8 cellular contexts compared by ENCODE assay signal in the genomic region with DNA sequence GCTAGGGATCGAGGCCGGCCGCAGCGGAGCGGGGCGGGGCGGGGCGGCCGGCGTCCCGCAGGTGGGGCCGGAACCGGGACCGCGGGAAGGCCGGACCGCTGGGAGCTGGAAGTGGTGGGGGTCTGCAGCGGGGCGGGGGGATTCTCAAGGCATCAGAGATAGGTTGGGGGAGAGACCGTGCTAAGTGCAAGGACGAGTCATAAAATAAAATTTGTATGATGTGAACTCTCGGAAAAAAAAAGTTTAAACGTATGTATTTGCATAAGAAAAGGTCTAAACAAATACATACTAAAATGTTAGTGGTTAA. TPM values are rescaled to one million over a fixed set of nuclear protein-coding genes. Genes with fewer than 3 reads are reported as not detected.
DNase-seq lines count a peak whose midpoint lies in the region; ATAC-seq lines count a peak whose summit lies in the region.

A gene with protein sequence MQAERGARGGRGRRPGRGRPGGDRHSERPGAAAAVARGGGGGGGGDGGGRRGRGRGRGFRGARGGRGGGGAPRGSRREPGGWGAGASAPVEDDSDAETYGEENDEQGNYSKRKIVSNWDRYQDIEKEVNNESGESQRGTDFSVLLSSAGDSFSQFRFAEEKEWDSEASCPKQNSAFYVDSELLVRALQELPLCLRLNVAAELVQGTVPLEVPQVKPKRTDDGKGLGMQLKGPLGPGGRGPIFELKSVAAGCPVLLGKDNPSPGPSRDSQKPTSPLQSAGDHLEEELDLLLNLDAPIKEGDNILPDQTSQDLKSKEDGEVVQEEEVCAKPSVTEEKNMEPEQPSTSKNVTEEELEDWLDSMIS (minus strand): TSS at position 25 of the 307 bp plus-strand sequence. CDS start 158 bp downstream, outside the sequence.

- no peak within 1 kb of the TSS for H4K8ac ChIP-seq in neuronal stem cell (ENCODE audit: low read depth, low read length)

- H2AK5ac ChIP-seq in neuronal stem cell (ENCODE audit: low read depth, low read length), result no peak within 1 kb of the TSS

- peaks cover 17 to 22% (median 19%) of the 10 kb centered on the region in 3 donors for H3K4me1 Mint-ChIP-seq in CD8-positive, alpha-beta memory T cell

- WGBS in neuronal stem cell (ENCODE audit: extremely low coverage in 2 of 2, insufficient read length in 2 of 2, insufficient replicate concordance in 1 of 2), 2 donors, result no CpG with 5 or more reads among the region's 23 CpGs

- no peak within 1 kb of the TSS for H2BK12ac ChIP-seq in neuronal stem cell (ENCODE audit: low read length)

- peak within 1 kb of the TSS; percentile 66 for H2BK5ac ChIP-seq in neuronal stem cell (ENCODE audit: low read length)

- H3K9ac ChIP-seq in neuronal stem cell (ENCODE audit: low read depth, low read length, poor library complexity), result peak within 1 kb of the TSS; percentile 94

- H3K4me1 ChIP-seq in CD8-positive, alpha-beta memory T cell (ENCODE audit: insufficient read depth, low read length), result peaks cover 7% of the 10 kb centered on the region
- peaks cover 0 to 4% of the 10 kb centered on the region in 2 donors for H3K4me1 ChIP-seq in neuronal stem cell (ENCODE audit: control insufficient read depth in 2 of 2, insufficient read depth in 1 of 2, low read depth in 1 of 2, low read length in 2 of 2)

- H3K4me2 ChIP-seq in neuronal stem cell (ENCODE audit: insufficient read depth, low read length, poor library complexity, severe bottlenecking), result peak within 1 kb of the TSS; percentile 66

- no peaks in the 10 kb centered on the region for H3K36me3 ChIP-seq in CD8-positive, alpha-beta memory T cell (ENCODE audit: insufficient read depth, low read length)
- H3K36me3 ChIP-seq in neuronal stem cell (replicated peaks in 1 of 2; ENCODE audit: control insufficient read depth in 2 of 2, insufficient read depth in 2 of 2, low read length in 2 of 2), result no peaks in the 10 kb centered on the region

- no peak within 1 kb of the TSS for H2BK15ac ChIP-seq in neuronal stem cell (ENCODE audit: low read length)

- DNase-seq in CD8-positive, alpha-beta memory T cell, result no peak
- DNase-seq in RPMI7951 (ENCODE audit: low read depth) (no peak), neuronal stem cell (ENCODE audit: low spot score) (no peak), NCI-H2196 (lab: John Stamatoyannopoulos, UW; ENCODE audit: unreplicated experiment) (no peak), GM03348 (ENCODE audit: low spot score) (no peak), DMS79 treated with DMSO at 0.1 percent for 48 hours (lab: John Stamatoyannopoulos, UW) (no peak), DMS 273 treated with DMSO at 0.1 percent for 48 hours (lab: John Stamatoyannopoulos, UW) (no peak)

- peaks cover 2% of the 10 kb centered on the region for H3K79me1 ChIP-seq in neuronal stem cell (ENCODE audit: low read depth, low read length)

- peaks cover 0 to 2% (median 0%) of the 10 kb centered on the region in 3 donors for H3K36me3 Mint-ChIP-seq in CD8-positive, alpha-beta memory T cell

- peak within 1 kb of the TSS; percentile 89 to 96 (median 94) for H3K4me3 Mint-ChIP-seq in CD8-positive, alpha-beta memory T cell

- H3K27ac ChIP-seq in CD8-positive, alpha-beta memory T cell (ENCODE audit: low read depth, low read length), result peak within 1 kb of the TSS; percentile 65
- peak within 1 kb of the TSS; percentile 96 for H3K27ac ChIP-seq in neuronal stem cell (replicated peaks; ENCODE audit: low read length)

- no peaks in the 10 kb centered on the region for H3K9me3 ChIP-seq in CD8-positive, alpha-beta memory T cell (ENCODE audit: low read length)
- no peaks in the 10 kb centered on the region for H3K9me3 ChIP-seq in neuronal stem cell (replicated peaks in 1 of 2; ENCODE audit: control insufficient read depth in 2 of 2, insufficient read depth in 1 of 2, low read depth in 1 of 2, low read length in 2 of 2)

- no peak within 1 kb of the TSS for H3K4ac ChIP-seq in neuronal stem cell (ENCODE audit: low read length)

- H4K91ac ChIP-seq in neuronal stem cell (ENCODE audit: low read depth, low read length, poor library complexity), result peak within 1 kb of the TSS; percentile 30

- no peaks in the 10 kb centered on the region for H3K9me3 Mint-ChIP-seq in CD8-positive, alpha-beta memory T cell

- peak within 1 kb of the TSS; percentile 98 for H3K18ac ChIP-seq in neuronal stem cell (ENCODE audit: low read length)

- peak within 1 kb of the TSS; percentile 100 for H2BK120ac ChIP-seq in neuronal stem cell (ENCODE audit: low read depth, low read length)

- peak within 1 kb of the TSS; percentile 97 for H3K4me3 ChIP-seq in CD8-positive, alpha-beta memory T cell (ENCODE audit: low read length)
- H3K4me3 ChIP-seq in neuronal stem cell (ENCODE audit: low read length in 2 of 2), result peak within 1 kb of the TSS; percentile 95 to 98

- no peaks in the 10 kb centered on the region for H3K27me3 Mint-ChIP-seq in CD8-positive, alpha-beta memory T cell

- H3K23ac ChIP-seq in neuronal stem cell (ENCODE audit: low read depth, low read length, poor library complexity), result peak within 1 kb of the TSS; percentile 97

- H3K27ac Mint-ChIP-seq in CD8-positive, alpha-beta memory T cell, result peak within 1 kb of the TSS; percentile 84 to 98 (median 98)

- CTCF ChIA-PET in CD8-positive, alpha-beta memory T cell (lab: Charles Lee), result interaction anchor here (0.7 to 1.8 kb wide), 2 partner anchors 24 kb away, joined by 3 to 6 read pairs; no protein-coding TSS in a partner anchor

- peak within 1 kb of the TSS; percentile 99 for H2AFZ ChIP-seq in neuronal stem cell (ENCODE audit: low read length)

- POLR2A ChIA-PET in CD8-positive, alpha-beta memory T cell (lab: Charles Lee), result interaction anchor here (0.8 to 1.3 kb wide), 4 partner anchors 20 to 304 kb away, joined by 3 to 7 read pairs (median 4); partner anchors contain the start of genes EMC7, KATNBL1, NOP10 and NUTM1

- no peak within 1 kb of the TSS for H3K14ac ChIP-seq in neuronal stem cell (ENCODE audit: low read length)

- H3K27me3 ChIP-seq in CD8-positive, alpha-beta memory T cell (ENCODE audit: insufficient read depth, low read length, poor library complexity, severe bottlenecking), result no peaks in the 10 kb centered on the region
- no peaks in the 10 kb centered on the region for H3K27me3 ChIP-seq in neuronal stem cell (ENCODE audit: control insufficient read depth in 3 of 3, insufficient read depth in 3 of 3, low read depth in 1 of 3, low read length in 3 of 3)

- no peak for ATAC-seq in esophagus mucosa

RNA-seq across cellular contexts. Expression of the gene that starts here (rescaled TPM):
- 10 to 100 TPM; 23.0 to 24.6 TPM for total RNA-seq in CD8-positive, alpha-beta memory T cell
- polyA plus RNA-seq in CD8-positive, alpha-beta memory T cell, result 9.6 TPM
- 21.5 and 28.0 TPM in 2 replicates for total RNA-seq in RPMI7951 (2014; rRNA removed; shearing (Covaris generic))
- total RNA-seq in esophagus mucosa, result 15.1 TPM
- polyA plus RNA-seq in neuronal stem cell (2013, experiment 1 of 2), result 7.1 TPM
- 6.9 TPM for polyA plus RNA-seq in neuronal stem cell (2013, experiment 2 of 2)
